ENCODE assay signal across 14 cellular contexts in the genomic region with DNA sequence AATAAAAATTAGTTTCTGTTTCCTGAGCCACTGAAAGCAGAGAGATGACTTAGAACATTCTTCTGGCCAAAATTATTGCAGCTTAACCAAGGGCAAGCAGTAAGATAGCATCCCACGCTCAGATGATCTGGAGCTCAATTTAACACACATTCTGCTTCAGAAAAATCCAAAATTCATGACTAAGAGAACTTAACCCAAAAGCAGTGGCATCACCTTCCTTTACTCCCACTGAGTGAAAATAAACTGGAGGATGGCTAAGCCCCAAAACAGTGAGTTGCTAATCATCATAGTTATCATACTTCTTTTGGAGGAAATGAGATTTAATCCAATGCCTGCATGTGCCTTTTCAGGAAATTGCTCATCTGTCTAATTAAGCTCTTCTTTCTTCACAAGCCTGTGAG.
A peak's percentile ranks its signal among the peaks of the same experiment; 100 is the strongest.
DNase-seq lines count a peak whose midpoint lies in the region; TF ChIP-seq lines count a peak whose summit lies in the region.
"Had no signal": no experiment of that assay in that cellular context is flagged by ENCODE, and none has a peak within 500 bp of the region (broad histone marks: within the 10 kb centered on the region; RNA-seq: fewer than 3 reads in every experiment).

No MANE protein-coding gene starts in this region.

- H3K36me3 Mint-ChIP-seq in T-helper 1 cell treated with Interleukin-12 subunit alpha and Interleukin-12 subunit beta and Interleukin-4 antibody, amounts not matched to agents 30 μg/mL and 1 μg/mL, for 36 hours (ENCODE audit: low read depth) = peaks cover 5% of the 10 kb centered on the region

- TF ChIP-seq POLR2A in NB4 (IDR thresholded peaks at IDR 0.05; ENCODE audit: extremely low read depth, insufficient read length) (no peak), vagina (IDR thresholded peaks at IDR 0.05) (no peak)

- no peaks in the 10 kb centered on the region for H3K27me3 ChIP-seq in skeletal muscle satellite cell (ENCODE audit: control insufficient read depth, insufficient read depth, low read length)
- no peaks in the 10 kb centered on the region for H3K27me3 ChIP-seq in vagina
- H3K27me3 ChIP-seq: thyroid gland had no signal

- H3K36me3 ChIP-seq in skeletal muscle satellite cell (ENCODE audit: insufficient read depth, low read length) (no peaks in the 10 kb centered on the region), vagina (no peaks in the 10 kb centered on the region)
- H3K36me3 ChIP-seq: thyroid gland had no signal

- H3K27ac Mint-ChIP-seq in T-helper 1 cell treated with Interleukin-12 subunit alpha and Interleukin-12 subunit beta and Interleukin-4 antibody, amounts not matched to agents 30 μg/mL and 1 μg/mL, for 36 hours = peak overlapping the region; percentile 50

- peaks cover 22% of the 10 kb centered on the region for H3K9me3 Mint-ChIP-seq in T-helper 1 cell treated with Interleukin-12 subunit alpha and Interleukin-12 subunit beta and Interleukin-4 antibody, amounts not matched to agents 30 μg/mL and 1 μg/mL, for 36 hours

- DNase-seq in T-helper 1 cell = no peak
- peak; percentile 61 for DNase-seq in NB4 (ENCODE audit: low read depth)
- peak; percentile 51 for DNase-seq in choroid plexus epithelial cell (ENCODE audit: low read depth)
- DNase-seq in vagina (ENCODE audit: extremely low spot score in 2 of 2) = no peak
- no peak for DNase-seq in central memory CD4-positive, alpha-beta T cell
- no peak for DNase-seq in activated CD4-positive, alpha-beta T cell treated with anti-CD3 and anti-CD28 coated beads for 1 hour
- DNase-seq: activated effector memory CD4-positive, alpha-beta T cell treated with anti-CD3 and anti-CD28 coated beads, Interleukin-2, amount 50 U/mL, for 16 hours; effector memory CD4-positive, alpha-beta T cell; stimulated activated CD4-positive, alpha-beta T cell treated with anti-CD3 and anti-CD28 coated beads, Interleukin-4, amount 100 ng/mL, for 1 hour; thyroid gland had no signal

- no peaks in the 10 kb centered on the region for H3K9me3 ChIP-seq in skeletal muscle satellite cell (replicated peaks; ENCODE audit: low read length)
- H3K9me3 ChIP-seq in vagina = no peaks in the 10 kb centered on the region
- H3K9me3 ChIP-seq: A549, thyroid gland had no signal

- no peak overlapping the region for H3K4me3 Mint-ChIP-seq in T-helper 1 cell treated with Interleukin-12 subunit alpha and Interleukin-12 subunit beta and Interleukin-4 antibody, amounts not matched to agents 30 μg/mL and 1 μg/mL, for 36 hours
- H3K4me3 Mint-ChIP-seq: neural crest cell had no signal

- H3K4me1 ChIP-seq in skeletal muscle satellite cell (ENCODE audit: control insufficient read depth, insufficient read depth, low read length) (peaks cover 52% of the 10 kb centered on the region), vagina (peaks cover 25% of the 10 kb centered on the region)

- H3K27ac ChIP-seq in vagina = no peak overlapping the region
- H3K27ac ChIP-seq: A549, thyroid gland had no signal

- TF ChIP-seq CTCF in NB4 (IDR thresholded peaks at IDR 0.05; ENCODE audit: low read depth, low read length) (no peak), choroid plexus epithelial cell (conservative IDR thresholded peaks at IDR 0.05; ENCODE audit: low read depth, low read length) (no peak), vagina (IDR thresholded peaks at IDR 0.05) (no peak)

- peaks cover 19% of the 10 kb centered on the region for H3K4me1 Mint-ChIP-seq in T-helper 1 cell treated with Interleukin-12 subunit alpha and Interleukin-12 subunit beta and Interleukin-4 antibody, amounts not matched to agents 30 μg/mL and 1 μg/mL, for 36 hours (ENCODE audit: low read depth)

- H3K9ac ChIP-seq in skeletal muscle satellite cell (ENCODE audit: low read depth, low read length) = peak overlapping the region; percentile 60

- no peaks in the 10 kb centered on the region for H3K27me3 Mint-ChIP-seq in T-helper 1 cell treated with Interleukin-12 subunit alpha and Interleukin-12 subunit beta and Interleukin-4 antibody, amounts not matched to agents 30 μg/mL and 1 μg/mL, for 36 hours (ENCODE audit: low read depth)

- H3K4me2 ChIP-seq in skeletal muscle satellite cell (ENCODE audit: low read length) = peak overlapping the region; percentile 56
- H3K4me2 ChIP-seq: A549 had no signal

- intact Hi-C loops in vagina (cut with DNase I) = no loop called here

- no peak overlapping the region for H3K4me3 ChIP-seq in NB4 (ENCODE audit: low read depth, low read length)
- no peak overlapping the region for H3K4me3 ChIP-seq in choroid plexus epithelial cell (ENCODE audit: low read depth, low read length)
- H3K4me3 ChIP-seq in skeletal muscle satellite cell (ENCODE audit: low read length) = no peak overlapping the region
- no peak overlapping the region for H3K4me3 ChIP-seq in vagina
- H3K4me3 ChIP-seq: A549, thyroid gland had no signal

Comparison
In these comparisons a context has a peak if more than half of its experiments do, and no peak if none do; other contexts are left out.
1. DNase-seq: peak in NB4 (single experiment) and choroid plexus epithelial cell (single experiment); none in T-helper 1 cell (0 of 5), vagina (0 of 2), central memory CD4-positive, alpha-beta T cell (single experiment) and activated CD4-positive, alpha-beta T cell treated with anti-CD3 and anti-CD28 coated beads for 1 hour (single experiment).